Comparison of ENCODE assay signal across 1 cellular context in the genomic region with DNA sequence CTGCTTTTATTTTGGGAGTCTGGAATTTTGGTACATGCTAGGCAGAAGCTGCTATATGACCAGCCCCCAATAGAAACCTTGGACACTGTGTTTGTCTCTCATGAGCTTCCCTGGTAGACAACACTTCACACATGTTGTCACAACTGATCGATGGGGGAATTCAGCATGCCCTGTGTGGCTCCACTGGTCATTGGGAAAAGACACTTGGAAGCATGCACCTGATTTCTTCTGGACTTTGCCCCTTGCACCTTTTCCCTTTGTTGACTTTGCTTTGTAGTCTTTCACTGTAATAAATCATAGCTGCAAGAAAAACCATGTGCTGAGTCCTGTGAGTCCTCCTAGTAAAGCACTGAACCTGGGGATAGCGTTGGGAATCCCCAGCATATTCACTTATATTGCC.
TF ChIP-seq lines count a peak whose summit lies in the region.

No MANE protein-coding gene starts in this region.

TF ChIP-seq in GM23338, 12 proteins besides CTCF, POLR2A, EP300 and RAD21 (continued from another document):
- TF ChIP-seq JUNB (IDR thresholded peaks at IDR 0.05; ENCODE audit: unreplicated experiment), result no peak
- TF ChIP-seq ZNF114 (CRISPR knock-in tag; IDR thresholded peaks at IDR 0.05), result no peak
- TF ChIP-seq NANOG (IDR thresholded peaks at IDR 0.05; ENCODE audit: borderline replicate concordance), result no peak
- TF ChIP-seq, protein P1, sequence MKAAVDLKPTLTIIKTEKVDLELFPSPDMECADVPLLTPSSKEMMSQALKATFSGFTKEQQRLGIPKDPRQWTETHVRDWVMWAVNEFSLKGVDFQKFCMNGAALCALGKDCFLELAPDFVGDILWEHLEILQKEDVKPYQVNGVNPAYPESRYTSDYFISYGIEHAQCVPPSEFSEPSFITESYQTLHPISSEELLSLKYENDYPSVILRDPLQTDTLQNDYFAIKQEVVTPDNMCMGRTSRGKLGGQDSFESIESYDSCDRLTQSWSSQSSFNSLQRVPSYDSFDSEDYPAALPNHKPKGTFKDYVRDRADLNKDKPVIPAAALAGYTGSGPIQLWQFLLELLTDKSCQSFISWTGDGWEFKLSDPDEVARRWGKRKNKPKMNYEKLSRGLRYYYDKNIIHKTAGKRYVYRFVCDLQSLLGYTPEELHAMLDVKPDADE (IDR thresholded peaks at IDR 0.05), result no peak
- TF ChIP-seq EZH2phosphoT487 (IDR thresholded peaks at IDR 0.05; ENCODE audit: unreplicated experiment), result no peak
- no peak for TF ChIP-seq CREB1 (CRISPR knock-in tag; IDR thresholded peaks at IDR 0.05; ENCODE audit: low read depth)
- TF ChIP-seq, protein P2, sequence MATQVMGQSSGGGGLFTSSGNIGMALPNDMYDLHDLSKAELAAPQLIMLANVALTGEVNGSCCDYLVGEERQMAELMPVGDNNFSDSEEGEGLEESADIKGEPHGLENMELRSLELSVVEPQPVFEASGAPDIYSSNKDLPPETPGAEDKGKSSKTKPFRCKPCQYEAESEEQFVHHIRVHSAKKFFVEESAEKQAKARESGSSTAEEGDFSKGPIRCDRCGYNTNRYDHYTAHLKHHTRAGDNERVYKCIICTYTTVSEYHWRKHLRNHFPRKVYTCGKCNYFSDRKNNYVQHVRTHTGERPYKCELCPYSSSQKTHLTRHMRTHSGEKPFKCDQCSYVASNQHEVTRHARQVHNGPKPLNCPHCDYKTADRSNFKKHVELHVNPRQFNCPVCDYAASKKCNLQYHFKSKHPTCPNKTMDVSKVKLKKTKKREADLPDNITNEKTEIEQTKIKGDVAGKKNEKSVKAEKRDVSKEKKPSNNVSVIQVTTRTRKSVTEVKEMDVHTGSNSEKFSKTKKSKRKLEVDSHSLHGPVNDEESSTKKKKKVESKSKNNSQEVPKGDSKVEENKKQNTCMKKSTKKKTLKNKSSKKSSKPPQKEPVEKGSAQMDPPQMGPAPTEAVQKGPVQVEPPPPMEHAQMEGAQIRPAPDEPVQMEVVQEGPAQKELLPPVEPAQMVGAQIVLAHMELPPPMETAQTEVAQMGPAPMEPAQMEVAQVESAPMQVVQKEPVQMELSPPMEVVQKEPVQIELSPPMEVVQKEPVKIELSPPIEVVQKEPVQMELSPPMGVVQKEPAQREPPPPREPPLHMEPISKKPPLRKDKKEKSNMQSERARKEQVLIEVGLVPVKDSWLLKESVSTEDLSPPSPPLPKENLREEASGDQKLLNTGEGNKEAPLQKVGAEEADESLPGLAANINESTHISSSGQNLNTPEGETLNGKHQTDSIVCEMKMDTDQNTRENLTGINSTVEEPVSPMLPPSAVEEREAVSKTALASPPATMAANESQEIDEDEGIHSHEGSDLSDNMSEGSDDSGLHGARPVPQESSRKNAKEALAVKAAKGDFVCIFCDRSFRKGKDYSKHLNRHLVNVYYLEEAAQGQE (IDR thresholded peaks at IDR 0.05; ENCODE audit: unreplicated experiment), result no peak
